In the genomic region with DNA sequence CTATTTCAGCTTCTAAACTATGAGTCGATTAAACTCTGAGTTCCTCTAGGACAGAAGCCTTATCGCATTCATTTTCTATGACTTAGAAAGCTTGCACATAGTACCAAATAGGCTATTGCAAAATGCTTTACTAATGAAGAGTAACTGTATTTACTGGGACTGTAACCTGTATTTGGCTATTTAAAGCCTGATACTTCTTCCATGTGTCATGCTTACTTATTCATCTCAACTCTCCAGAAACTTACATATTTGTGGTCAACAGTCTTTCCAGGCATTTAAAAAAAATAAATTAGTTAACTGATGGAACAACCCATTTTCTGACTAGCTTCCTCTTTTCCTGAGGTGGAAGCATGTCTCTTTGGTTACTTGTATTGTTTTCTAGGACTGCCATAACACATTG, we compare ENCODE assay signal across 27 cellular contexts.
DNase-seq lines count a peak whose midpoint lies in the region; ATAC-seq and TF ChIP-seq lines count a peak whose summit lies in the region.
"Had no signal": no experiment of that assay in that cellular context is flagged by ENCODE, and none has a peak within 500 bp of the region (broad histone marks: within the 10 kb centered on the region; RNA-seq: fewer than 3 reads in every experiment).

No MANE protein-coding gene starts in this region.

- no peak for ATAC-seq in SK-N-SH treated with all-trans-retinoic acid at 6 μM for 48 hours
- ATAC-seq in RWPE2 (ENCODE audit: low read depth), result peak; percentile 93
- ATAC-seq in foreskin keratinocyte, result peak; percentile 88
- ATAC-seq in GM19351 (IDR thresholded peaks at IDR 0.05; ENCODE audit: unreplicated experiment), result no peak
- ATAC-seq: GM23338, WTC11 had no signal

- H3K9me2 ChIP-seq in SK-N-SH, result no peaks in the 10 kb centered on the region

- DNase-seq in SK-N-SH (no peak), RWPE2 (ENCODE audit: low spot score) (no peak), foreskin keratinocyte (peak; percentile 65 to 68), glutamatergic neuron (no peak), KBM-7 (no peak), transverse colon (no peak)
- DNase-seq: activated CD8-positive, alpha-beta memory T cell treated with anti-CD3 and anti-CD28 coated beads, Interleukin-2, amount 50 U/mL, for 48 hours; cortex of kidney; EL; hypothalamus; MM.1S; NCI-H1436; NCI-H524; RPMI8226; stimulated activated CD4-positive, alpha-beta T cell treated with anti-CD3 and anti-CD28 coated beads, Interleukin-2, amount 100 ng/mL, for 24 hours; stimulated activated naive CD4-positive, alpha-beta T cell; T-helper 9 cell had no signal

- H3K36me3 Mint-ChIP-seq in glutamatergic neuron (ENCODE audit: unreplicated experiment), result no peaks in the 10 kb centered on the region
- H3K36me3 Mint-ChIP-seq: neural progenitor cell, WTC11 had no signal

- H3K27ac ChIP-seq in SK-N-SH (ENCODE audit: low read depth in 2 of 2, low read length in 1 of 2) (no peak overlapping the region), RWPE2 (ENCODE audit: poor library complexity, severe bottlenecking) (no peak overlapping the region), foreskin keratinocyte (no peak overlapping the region), transverse colon (no peak overlapping the region)
- H3K27ac ChIP-seq: 22Rv1, neural progenitor cell, prostate gland, skin epidermis, thoracic aorta had no signal

- peaks cover under 1% of the 10 kb centered on the region for H3K9me3 Mint-ChIP-seq in glutamatergic neuron (ENCODE audit: unreplicated experiment)
- H3K9me3 Mint-ChIP-seq: GM23338, neural progenitor cell, WTC11 had no signal

- no peak overlapping the region for H3K4me3 Mint-ChIP-seq in glutamatergic neuron (ENCODE audit: unreplicated experiment)
- H3K4me3 Mint-ChIP-seq: B cell, GM23338, neural progenitor cell, WTC11 had no signal

- H4K20me1 ChIP-seq in SK-N-SH (ENCODE audit: insufficient read depth), result no peaks in the 10 kb centered on the region

- H3K36me3 ChIP-seq in SK-N-SH (replicated peaks in 1 of 2; ENCODE audit: control insufficient read depth in 1 of 2, insufficient read depth in 2 of 2, low read length in 1 of 2), result no peaks in the 10 kb centered on the region
- H3K36me3 ChIP-seq in RWPE2 (ENCODE audit: low read depth), result no peaks in the 10 kb centered on the region
- no peaks in the 10 kb centered on the region for H3K36me3 ChIP-seq in transverse colon
- H3K36me3 ChIP-seq: neural progenitor cell, prostate gland, thoracic aorta had no signal

- H3K4me1 ChIP-seq in SK-N-SH (ENCODE audit: control insufficient read depth in 1 of 2, insufficient read depth in 2 of 2, low read depth in 1 of 2, low read length in 1 of 2) (no peaks in the 10 kb centered on the region), RWPE2 (ENCODE audit: insufficient read depth, poor library complexity, severe bottlenecking) (no peaks in the 10 kb centered on the region), foreskin keratinocyte (no peaks in the 10 kb centered on the region), transverse colon (no peaks in the 10 kb centered on the region)
- H3K4me1 ChIP-seq: neural progenitor cell, prostate gland had no signal

- H3K9me3 ChIP-seq in SK-N-SH (no peaks in the 10 kb centered on the region), RWPE2 (ENCODE audit: severe bottlenecking) (no peaks in the 10 kb centered on the region), transverse colon (no peaks in the 10 kb centered on the region)
- H3K9me3 ChIP-seq: prostate gland, thoracic aorta had no signal

- no peaks in the 10 kb centered on the region for H3K27me3 Mint-ChIP-seq in glutamatergic neuron (ENCODE audit: unreplicated experiment)
- H3K27me3 Mint-ChIP-seq: B cell had no signal

- H2AFZ ChIP-seq in SK-N-SH (ENCODE audit: low read depth), result peak overlapping the region; percentile 68; the same call in 1 of the 2 replicates
- H2AFZ ChIP-seq: GM23338, neural progenitor cell had no signal

- H3K4me3 ChIP-seq in SK-N-SH (ENCODE audit: low read depth in 2 of 2, low read length in 1 of 2) (no peak overlapping the region; a peak in 1 of 4 replicates), RWPE2 (ENCODE audit: severe bottlenecking) (no peak overlapping the region), transverse colon (no peak overlapping the region)
- H3K4me3 ChIP-seq: GM23338, neural progenitor cell, prostate gland, skin epidermis, thoracic aorta had no signal

- no peak for TF ChIP-seq EP300 in SK-N-SH (IDR thresholded peaks at IDR 0.05; ENCODE audit: borderline replicate concordance in 1 of 2, low read depth in 1 of 2, low read length in 1 of 2)
- no peak for TF ChIP-seq EP300 in transverse colon (IDR thresholded peaks at IDR 0.05; ENCODE audit: low read depth)

- H3K27me3 ChIP-seq in SK-N-SH (ENCODE audit: insufficient read depth) (no peaks in the 10 kb centered on the region; the same call in 1 of the 2 replicates), RWPE2 (ENCODE audit: insufficient read depth, poor library complexity, severe bottlenecking) (no peaks in the 10 kb centered on the region), foreskin keratinocyte (no peaks in the 10 kb centered on the region), transverse colon (no peaks in the 10 kb centered on the region)
- H3K27me3 ChIP-seq: neural progenitor cell had no signal

- no peaks in the 10 kb centered on the region for H3F3A ChIP-seq in SK-N-SH (replicated peaks; ENCODE audit: insufficient read depth)

- 12% methylated on average over 2 of the region's 2 CpGs for WGBS in SK-N-SH (ENCODE audit: low lambda C conversion rate)
- WGBS in transverse colon (ENCODE audit: low coverage in 1 of 2), 2 donors, result 94 to 95% methylated on average over 2 of the region's 2 CpGs

- TF ChIP-seq CTCF in SK-N-SH (IDR thresholded peaks at IDR 0.05) (no peak), RWPE2 (IDR thresholded peaks at IDR 0.05; ENCODE audit: poor library complexity, severe bottlenecking) (no peak), foreskin keratinocyte (conservative IDR thresholded peaks at IDR 0.05) (no peak), glutamatergic neuron (IDR thresholded peaks at IDR 0.05; ENCODE audit: partially characterized antibody, unreplicated experiment) (no peak), transverse colon (IDR thresholded peaks at IDR 0.05) (no peak)

- CTCF ChIA-PET in SK-N-SH (lab: Yijun Ruan, JAX), result no interaction called here

- no peaks in the 10 kb centered on the region for H3K4me1 Mint-ChIP-seq in glutamatergic neuron (ENCODE audit: low read depth, unreplicated experiment)
- H3K4me1 Mint-ChIP-seq: B cell, GM23338, neural progenitor cell, WTC11 had no signal

- H3K79me2 ChIP-seq in SK-N-SH (ENCODE audit: insufficient read depth), result no peaks in the 10 kb centered on the region

- in situ Hi-C loops in KBM-7 (cut with MboI; ENCODE audit: low pct_unique_long_range_greater_than_20kb, low sequenced_read_pairs), result no loop called here
- in situ Hi-C loops in transverse colon (cut with MboI; ENCODE audit: low pct_ligation_motif_present in 1 of 4, low pct_unique_long_range_greater_than_20kb in 1 of 4, low sequenced_read_pairs in 3 of 4), result no loop called here

- no peak overlapping the region for H3K4me2 ChIP-seq in SK-N-SH
- H3K4me2 ChIP-seq: GM23338, neural progenitor cell had no signal

- H3K27ac Mint-ChIP-seq in glutamatergic neuron (ENCODE audit: unreplicated experiment), result no peak overlapping the region
- H3K27ac Mint-ChIP-seq: B cell, GM23338, neural progenitor cell, WTC11 had no signal

- intact Hi-C loops in transverse colon (cut with DNase I; ENCODE audit: low total_unique reads), result no loop called here

- no peak for TF ChIP-seq RAD21 in SK-N-SH (IDR thresholded peaks at IDR 0.05; ENCODE audit: low read length)

- H3K9ac ChIP-seq in SK-N-SH, result no peak overlapping the region
- H3K9ac ChIP-seq: neural progenitor cell had no signal

- no peak for TF ChIP-seq POLR2A in transverse colon (IDR thresholded peaks at IDR 0.05)

- POLR2A ChIA-PET in SK-N-SH (lab: Yijun Ruan, JAX), result no interaction called here

TF ChIP-seq in SK-N-SH, 30 proteins besides CTCF, POLR2A, EP300 and RAD21 (continues in another document):
- TF ChIP-seq SMC3 (IDR thresholded peaks at IDR 0.05; ENCODE audit: low read depth, low read length), result no peak
- TF ChIP-seq RXRA (IDR thresholded peaks at IDR 0.05; ENCODE audit: borderline replicate concordance, low read depth), result no peak
- TF ChIP-seq SIN3A (IDR thresholded peaks at IDR 0.05; ENCODE audit: borderline replicate concordance, low read depth, low read length), result no peak
- no peak for TF ChIP-seq FOXM1 (IDR thresholded peaks at IDR 0.05; ENCODE audit: low read depth)
- no peak for TF ChIP-seq RFX5 (IDR thresholded peaks at IDR 0.05; ENCODE audit: low read length)
- TF ChIP-seq JUND (IDR thresholded peaks at IDR 0.05), result no peak
- TF ChIP-seq, protein P1, sequence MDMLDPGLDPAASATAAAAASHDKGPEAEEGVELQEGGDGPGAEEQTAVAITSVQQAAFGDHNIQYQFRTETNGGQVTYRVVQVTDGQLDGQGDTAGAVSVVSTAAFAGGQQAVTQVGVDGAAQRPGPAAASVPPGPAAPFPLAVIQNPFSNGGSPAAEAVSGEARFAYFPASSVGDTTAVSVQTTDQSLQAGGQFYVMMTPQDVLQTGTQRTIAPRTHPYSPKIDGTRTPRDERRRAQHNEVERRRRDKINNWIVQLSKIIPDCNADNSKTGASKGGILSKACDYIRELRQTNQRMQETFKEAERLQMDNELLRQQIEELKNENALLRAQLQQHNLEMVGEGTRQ (IDR thresholded peaks at IDR 0.05; ENCODE audit: borderline replicate concordance, low read depth, low read length), result no peak

TF ChIP-seq in SK-N-SH treated with all-trans-retinoic acid at 6 μM for 48 hours, 23 proteins besides CTCF, POLR2A, EP300 and RAD21 (continues in another document):
- TF ChIP-seq ZNF565 (CRISPR knock-in tag; conservative IDR thresholded peaks at IDR 0.05; ENCODE audit: low read depth) (no peak), OSR1 (CRISPR knock-in tag; IDR thresholded peaks at IDR 0.05) (no peak), SNAI2 (CRISPR knock-in tag; IDR thresholded peaks at IDR 0.05) (no peak)
- TF ChIP-seq, protein P2, sequence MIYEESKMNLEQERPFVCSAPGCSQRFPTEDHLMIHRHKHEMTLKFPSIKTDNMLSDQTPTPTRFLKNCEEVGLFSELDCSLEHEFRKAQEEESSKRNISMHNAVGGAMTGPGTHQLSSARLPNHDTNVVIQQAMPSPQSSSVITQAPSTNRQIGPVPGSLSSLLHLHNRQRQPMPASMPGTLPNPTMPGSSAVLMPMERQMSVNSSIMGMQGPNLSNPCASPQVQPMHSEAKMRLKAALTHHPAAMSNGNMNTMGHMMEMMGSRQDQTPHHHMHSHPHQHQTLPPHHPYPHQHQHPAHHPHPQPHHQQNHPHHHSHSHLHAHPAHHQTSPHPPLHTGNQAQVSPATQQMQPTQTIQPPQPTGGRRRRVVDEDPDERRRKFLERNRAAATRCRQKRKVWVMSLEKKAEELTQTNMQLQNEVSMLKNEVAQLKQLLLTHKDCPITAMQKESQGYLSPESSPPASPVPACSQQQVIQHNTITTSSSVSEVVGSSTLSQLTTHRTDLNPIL (CRISPR knock-in tag; IDR thresholded peaks at IDR 0.05; ENCODE audit: low read depth), result no peak

Comparison
In these comparisons a context has a peak if more than half of its experiments do, and no peak if none do; other contexts are left out.
1. DNase-seq: peak in foreskin keratinocyte (2 of 2); none in SK-N-SH (single experiment), RWPE2 (single experiment), glutamatergic neuron (single experiment), KBM-7 (single experiment) and transverse colon (single experiment).
2. ATAC-seq: peak in RWPE2 (single experiment) and foreskin keratinocyte (single experiment); none in SK-N-SH treated with all-trans-retinoic acid at 6 μM for 48 hours (single experiment) and GM19351 (single experiment).